ENCODE assay signal across 15 cellular contexts in the genomic region with DNA sequence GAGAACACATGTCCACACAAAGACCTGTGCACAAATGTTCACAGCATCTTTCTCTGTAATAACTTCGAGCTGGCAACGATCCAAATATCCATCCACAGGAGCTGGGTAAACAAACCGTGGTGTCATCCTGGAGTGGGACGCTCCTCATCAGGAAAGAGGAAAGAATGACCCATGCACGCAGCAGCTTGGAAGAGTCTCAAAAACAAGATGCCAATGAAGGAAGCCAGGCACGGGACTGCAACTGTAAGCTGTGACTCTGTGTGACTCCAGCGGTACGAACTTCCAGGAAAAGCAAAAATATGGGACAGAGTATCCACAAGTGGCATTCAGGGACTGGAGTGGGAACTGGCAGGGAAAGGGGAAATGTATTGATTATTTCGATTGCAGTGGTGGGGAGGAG. TPM values are rescaled to one million over a fixed set of nuclear protein-coding genes. Genes with fewer than 3 reads are reported as not detected.
A peak's percentile ranks its signal among the peaks of the same experiment; 100 is the strongest.
DNase-seq lines count a peak whose midpoint lies in the region; ATAC-seq and TF ChIP-seq lines count a peak whose summit lies in the region.
"Had no signal": no experiment of that assay in that cellular context is flagged by ENCODE, and none has a peak within 500 bp of the region (broad histone marks: within the 10 kb centered on the region; RNA-seq: fewer than 3 reads in every experiment).

No MANE protein-coding gene starts in this region.

- H3K27ac ChIP-seq in HEK293 (ENCODE audit: extremely low read depth, low read depth, low read length) (no peak overlapping the region), gastroesophageal sphincter (peak overlapping the region in 3 of 4 donors; percentile 53 to 75 (median 56))
- H3K27ac ChIP-seq: thyroid gland had no signal

- ATAC-seq in gastroesophageal sphincter (peak; percentile 16), HG03354 (IDR thresholded peaks at IDR 0.05; ENCODE audit: poor library complexity, severe bottlenecking, unreplicated experiment) (no peak)
- ATAC-seq: T-helper 17 cell had no signal

- no peaks in the 10 kb centered on the region; the same call in 1 of the 2 replicates for H3K9me3 ChIP-seq in BE2C
- H3K9me3 ChIP-seq in HEK293 (ENCODE audit: control insufficient read depth, insufficient read depth, low read depth, low read length): no peaks in the 10 kb centered on the region
- H3K9me3 ChIP-seq in gastroesophageal sphincter: no peaks in the 10 kb centered on the region
- H3K9me3 ChIP-seq: thyroid gland had no signal

- H3K4me3 ChIP-seq in BE2C (ENCODE audit: low read depth, low read length) (no peak overlapping the region), HEK293 (ENCODE audit: low read depth, low read length) (no peak overlapping the region), gastroesophageal sphincter (no peak overlapping the region)
- H3K4me3 ChIP-seq: lung, thyroid gland had no signal

- H3K36me3 ChIP-seq in BE2C (no peaks in the 10 kb centered on the region), HEK293 (ENCODE audit: control insufficient read depth in 2 of 2, insufficient read depth in 1 of 2, low read length in 2 of 2) (no peaks in the 10 kb centered on the region), gastroesophageal sphincter (no peaks in the 10 kb centered on the region)
- H3K36me3 ChIP-seq: thyroid gland had no signal

- H3K27me3 ChIP-seq in BE2C (no peaks in the 10 kb centered on the region), gastroesophageal sphincter (no peaks in the 10 kb centered on the region)
- H3K27me3 ChIP-seq: thyroid gland had no signal

- no peak for TF ChIP-seq EP300 in gastroesophageal sphincter (IDR thresholded peaks at IDR 0.05)

- WGBS in gastroesophageal sphincter (ENCODE audit: low coverage in 1 of 2), 2 donors: 10 to 32% methylated on average over 9 of the region's 9 CpGs

- no peak for TF ChIP-seq POLR2A in gastroesophageal sphincter (IDR thresholded peaks at IDR 0.05)

- TF ChIP-seq CTCF in BE2C (IDR thresholded peaks at IDR 0.05; ENCODE audit: low read depth, low read length): no peak
- no peak for TF ChIP-seq CTCF in HEK293 (tag by site-specific recombination; IDR thresholded peaks at IDR 0.05)
- no peak for TF ChIP-seq CTCF in gastroesophageal sphincter (IDR thresholded peaks at IDR 0.05)

- H3K4me1 ChIP-seq in BE2C (peaks cover 40% of the 10 kb centered on the region), HEK293 (ENCODE audit: control insufficient read depth, insufficient read depth, low read length) (0 out of 2 replicates have a peak, but pooled peaks cover 2% of the 10 kb centered on the region), gastroesophageal sphincter (peaks cover 0 to 86% (median 33%) of the 10 kb centered on the region in 3 donors)

- CTCF ChIA-PET in HEK293 (lab: Yijun Ruan, JAX): interaction anchor here (0.7 to 2.2 kb wide), 5 partner anchors 15 to 1708 kb away, joined by 3 to 6 read pairs (median 4); no protein-coding TSS in a partner anchor

- DNase-seq in BE2C: peak; percentile 28
- DNase-seq in NCI-H748 (lab: John Stamatoyannopoulos, UW; ENCODE audit: unreplicated experiment): peak; percentile 72
- no peak for DNase-seq in foreskin melanocyte
- no peak for DNase-seq in T-helper 2 cell
- DNase-seq in GM19238 (ENCODE audit: insufficient read length, low spot score): no peak
- DNase-seq: CD8-positive, alpha-beta memory T cell; NCI-H2107; T-helper 17 cell had no signal

- POLR2A ChIA-PET in HEK293 (lab: Yijun Ruan, JAX): interaction anchor here (1.6 kb wide), 1 partner anchor 14 kb away, joined by 3 read pairs; no protein-coding TSS in a partner anchor

TF ChIP-seq in HEK293, 187 proteins besides CTCF, POLR2A, EP300 and RAD21:
- TF ChIP-seq REPIN1 (tag by site-specific recombination; IDR thresholded peaks at IDR 0.05; ENCODE audit: low read depth) (no peak), OSR2 (tag by site-specific recombination; IDR thresholded peaks at IDR 0.05) (peak; percentile 35; the same call in 1 of the 2 replicates), ZNF660 (tag by site-specific recombination; IDR thresholded peaks at IDR 0.05) (0 out of 2 replicates have a peak, but pooled peaks have one; percentile 25), ZNF248 (tag by site-specific recombination; IDR thresholded peaks at IDR 0.05) (no peak), IKZF3 (tag by site-specific recombination; IDR thresholded peaks at IDR 0.05) (0 out of 2 replicates have a peak, but pooled peaks have one; percentile 28), SP7 (tag by site-specific recombination; IDR thresholded peaks at IDR 0.05) (0 out of 2 replicates have a peak, but pooled peaks have one; percentile 31), ZBTB1 (tag by site-specific recombination; IDR thresholded peaks at IDR 0.05) (no peak), GLIS1 (tag by site-specific recombination; IDR thresholded peaks at IDR 0.05) (0 out of 2 replicates have a peak, but pooled peaks have one; percentile 20), ZNF10 (tag by site-specific recombination; IDR thresholded peaks at IDR 0.05) (peak; percentile 87), ZNF274 (IDR thresholded peaks at IDR 0.05; ENCODE audit: low read length) (no peak), ZNF274 (tag by site-specific recombination; IDR thresholded peaks at IDR 0.05; ENCODE audit: borderline replicate concordance) (no peak)
- TF ChIP-seq, protein P1, sequence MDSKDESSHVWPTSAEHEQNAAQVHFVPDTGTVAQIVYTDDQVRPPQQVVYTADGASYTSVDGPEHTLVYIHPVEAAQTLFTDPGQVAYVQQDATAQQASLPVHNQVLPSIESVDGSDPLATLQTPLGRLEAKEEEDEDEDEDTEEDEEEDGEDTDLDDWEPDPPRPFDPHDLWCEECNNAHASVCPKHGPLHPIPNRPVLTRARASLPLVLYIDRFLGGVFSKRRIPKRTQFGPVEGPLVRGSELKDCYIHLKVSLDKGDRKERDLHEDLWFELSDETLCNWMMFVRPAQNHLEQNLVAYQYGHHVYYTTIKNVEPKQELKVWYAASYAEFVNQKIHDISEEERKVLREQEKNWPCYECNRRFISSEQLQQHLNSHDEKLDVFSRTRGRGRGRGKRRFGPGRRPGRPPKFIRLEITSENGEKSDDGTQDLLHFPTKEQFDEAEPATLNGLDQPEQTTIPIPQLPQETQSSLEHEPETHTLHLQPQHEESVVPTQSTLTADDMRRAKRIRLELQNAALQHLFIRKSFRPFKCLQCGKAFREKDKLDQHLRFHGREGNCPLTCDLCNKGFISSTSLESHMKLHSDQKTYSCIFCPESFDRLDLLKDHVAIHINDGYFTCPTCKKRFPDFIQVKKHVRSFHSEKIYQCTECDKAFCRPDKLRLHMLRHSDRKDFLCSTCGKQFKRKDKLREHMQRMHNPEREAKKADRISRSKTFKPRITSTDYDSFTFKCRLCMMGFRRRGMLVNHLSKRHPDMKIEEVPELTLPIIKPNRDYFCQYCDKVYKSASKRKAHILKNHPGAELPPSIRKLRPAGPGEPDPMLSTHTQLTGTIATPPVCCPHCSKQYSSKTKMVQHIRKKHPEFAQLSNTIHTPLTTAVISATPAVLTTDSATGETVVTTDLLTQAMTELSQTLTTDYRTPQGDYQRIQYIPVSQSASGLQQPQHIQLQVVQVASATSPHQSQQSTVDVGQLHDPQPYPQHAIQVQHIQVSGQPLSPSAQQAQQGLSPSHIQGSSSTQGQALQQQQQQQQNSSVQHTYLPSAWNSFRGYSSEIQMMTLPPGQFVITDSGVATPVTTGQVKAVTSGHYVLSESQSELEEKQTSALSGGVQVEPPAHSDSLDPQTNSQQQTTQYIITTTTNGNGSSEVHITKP (tag by site-specific recombination; IDR thresholded peaks at IDR 0.05): peak; percentile 75

RNA-seq across cellular contexts. Expression of a gene that starts 36.7 kb away (rescaled TPM):
- polyA plus RNA-seq in BE2C (2012; ENCODE audit: insufficient read depth, insufficient read length, low read depth): not detected
- not detected for total RNA-seq in gastroesophageal sphincter
- total RNA-seq: CD8-positive, alpha-beta memory T cell; omental fat pad; RPMI7951; T-helper 17 cell; thyroid gland had no signal
- polyA plus RNA-seq: CD8-positive, alpha-beta memory T cell had no signal

Comparison
In these comparisons a context has a peak if more than half of its experiments do, and no peak if none do; other contexts are left out.
1. DNase-seq: peak in BE2C (single experiment) and NCI-H748 (single experiment); none in foreskin melanocyte (single experiment), T-helper 2 cell (0 of 5) and GM19238 (single experiment).